Comparison of ENCODE assay signal across 12 cellular contexts in genomic region chr11:60185512-60185827, GRCh38. TPM values are rescaled to one million over a fixed set of nuclear protein-coding genes. Genes with fewer than 3 reads are reported as not detected.
DNase-seq lines count a peak whose midpoint lies in the region; ATAC-seq and TF ChIP-seq lines count a peak whose summit lies in the region.
"Not testable (repeated sequence)": the region's sequence is repeated elsewhere in the genome, so short reads cannot be mapped to it uniquely, and the experiment has no call there.
"Had no signal": no experiment of that assay in that cellular context is flagged by ENCODE, and none has a peak within 500 bp of the region (broad histone marks: within the 10 kb centered on the region; RNA-seq: fewer than 3 reads in every experiment).

No MANE protein-coding gene starts in this region.

- peak; percentile 34 for ATAC-seq in HG02884 (IDR thresholded peaks at IDR 0.05; ENCODE audit: unreplicated experiment)
- ATAC-seq in activated B cell treated with CpG ODN at 0.5 μM for 24 hours (ENCODE audit: low read depth); naive B cell (ENCODE audit: low read depth in 2 of 2): not testable (repeated sequence)

- peaks cover 34 to 92% (median 65%) of the 10 kb centered on the region in 10 experiments for H3K4me1 ChIP-seq in BLaER1 treated with 17β-estradiol and CSF1 and Interleukin-3, amounts not matched to agents 10 nM and 100 nM
- H3K4me1 ChIP-seq in OCI-LY3 (ENCODE audit: low read length), result peaks cover 24% of the 10 kb centered on the region

- H4K20me1 ChIP-seq in BLaER1 treated with 17β-estradiol and CSF1 and Interleukin-3, amounts not matched to agents 10 nM and 100 nM; OCI-LY3 (ENCODE audit: insufficient read depth, low read length): not testable (repeated sequence)

- intact Hi-C loops in activated B cell treated with CpG ODN at 0.5 μM for 24 hours (cut with micrococcal nuclease), result loop anchor here (10.0 kb wide), 2 partner anchors 361 to 431 kb away; partner anchors contain the start of gene STX3
- intact Hi-C loops in dendritic cell treated with granulocyte-macrophage colony-stimulating factor and Interleukin-4, amounts not matched to agents 40 ng/mL and 50 ng/mL, for 4 days (cut with micrococcal nuclease), result not testable (repeated sequence)

- not testable (repeated sequence) for H3K27me3 ChIP-seq in BLaER1 treated with 17β-estradiol and CSF1 and Interleukin-3, amounts not matched to agents 10 nM and 100 nM; OCI-LY3 (ENCODE audit: low read depth, low read length)

- H2AFZ ChIP-seq in OCI-LY3 (ENCODE audit: low read depth, low read length), result not testable (repeated sequence)

- H3K36me3 Mint-ChIP-seq in activated B cell treated with CpG ODN at 0.5 μM for 24 hours (ENCODE audit: low read depth); naive B cell: not testable (repeated sequence)
- peaks cover 32% of the 10 kb centered on the region for H3K36me3 Mint-ChIP-seq in dendritic cell treated with granulocyte-macrophage colony-stimulating factor and Interleukin-4, amounts not matched to agents 40 ng/mL and 50 ng/mL, for 4 days (ENCODE audit: low read depth)

- POLR2A ChIA-PET in activated B cell treated with CpG ODN at 0.5 μM for 24 hours (lab: Charles Lee), result not testable (repeated sequence)

- H3K9ac ChIP-seq in BLaER1 treated with 17β-estradiol and CSF1 and Interleukin-3, amounts not matched to agents 10 nM and 100 nM, result peak overlapping the region in 8 of 11 experiments; percentile 52 to 77 (median 68); a peak in 16 of 22 replicates
- not testable (repeated sequence) for H3K9ac ChIP-seq in OCI-LY3 (ENCODE audit: low read length)

- not testable (repeated sequence) for DNase-seq in activated B cell treated with CpG ODN at 0.5 μM for 24 hours; naive B cell; substantia nigra (lab: John Stamatoyannopoulos, UW)

- H3K27me3 Mint-ChIP-seq in activated B cell treated with CpG ODN at 0.5 μM for 24 hours; dendritic cell treated with granulocyte-macrophage colony-stimulating factor and Interleukin-4, amounts not matched to agents 40 ng/mL and 50 ng/mL, for 4 days; naive B cell: not testable (repeated sequence)

- H3K4me1 Mint-ChIP-seq in activated B cell treated with CpG ODN at 0.5 μM for 24 hours (peaks cover 54% of the 10 kb centered on the region), naive B cell (peaks cover 38 to 56% (median 56%) of the 10 kb centered on the region in 3 donors)
- peaks cover 62% of the 10 kb centered on the region for H3K4me1 Mint-ChIP-seq in dendritic cell treated with granulocyte-macrophage colony-stimulating factor and Interleukin-4, amounts not matched to agents 40 ng/mL and 50 ng/mL, for 4 days (ENCODE audit: low read depth)

- H3K4me3 ChIP-seq in BLaER1 treated with 17β-estradiol and CSF1 and Interleukin-3, amounts not matched to agents 10 nM and 100 nM, result peak overlapping the region in 1 of 10 experiments; percentile 53; a peak in 2 of 20 replicates
- H3K4me3 ChIP-seq in OCI-LY3 (ENCODE audit: low read length), result not testable (repeated sequence)

- H3K79me2 ChIP-seq in OCI-LY3 (ENCODE audit: low read length), result not testable (repeated sequence)

- peak overlapping the region; percentile 36 to 94 (median 86); a peak in 20 of 22 replicates for H3K27ac ChIP-seq in BLaER1 treated with 17β-estradiol and CSF1 and Interleukin-3, amounts not matched to agents 10 nM and 100 nM
- peak overlapping the region; percentile 34; the same call in 1 of the 2 replicates for H3K27ac ChIP-seq in OCI-LY3 (ENCODE audit: low read length)
- peak overlapping the region; percentile 26 for H3K27ac ChIP-seq in substantia nigra (ENCODE audit: low read depth, low read length, poor library complexity, severe bottlenecking)

- CTCF ChIA-PET in activated B cell treated with CpG ODN at 0.5 μM for 24 hours (lab: Charles Lee), result not testable (repeated sequence)

- TF ChIP-seq CTCF in OCI-LY3 (IDR thresholded peaks at IDR 0.05; ENCODE audit: low read depth, low read length); activated B cell treated with CpG ODN at 0.5 μM for 24 hours (IDR thresholded peaks at IDR 0.05): not testable (repeated sequence)

- H3K27ac Mint-ChIP-seq in activated B cell treated with CpG ODN at 0.5 μM for 24 hours (peak overlapping the region; percentile 54), naive B cell (peak overlapping the region in 3 of 6 donors; percentile 7 to 27 (median 8))
- H3K27ac Mint-ChIP-seq in dendritic cell treated with granulocyte-macrophage colony-stimulating factor and Interleukin-4, amounts not matched to agents 40 ng/mL and 50 ng/mL, for 4 days, result peak overlapping the region; percentile 87

- not testable (repeated sequence) for H3K9me3 Mint-ChIP-seq in activated B cell treated with CpG ODN at 0.5 μM for 24 hours; dendritic cell treated with granulocyte-macrophage colony-stimulating factor and Interleukin-4, amounts not matched to agents 40 ng/mL and 50 ng/mL, for 4 days
- H3K9me3 Mint-ChIP-seq in naive B cell, result peaks cover 2 to 11% (median 7%) of the 10 kb centered on the region in 7 donors

- H3K4me3 Mint-ChIP-seq in activated B cell treated with CpG ODN at 0.5 μM for 24 hours (peak overlapping the region; percentile 7), naive B cell (peak overlapping the region in 5 of 8 donors; percentile 12 to 55 (median 30))
- H3K4me3 Mint-ChIP-seq in dendritic cell treated with granulocyte-macrophage colony-stimulating factor and Interleukin-4, amounts not matched to agents 40 ng/mL and 50 ng/mL, for 4 days, result peak overlapping the region; percentile 8

- peaks cover 0 to 52% (median 19%) of the 10 kb centered on the region in 11 experiments; a peak in 19 of 22 replicates for H3K9me3 ChIP-seq in BLaER1 treated with 17β-estradiol and CSF1 and Interleukin-3, amounts not matched to agents 10 nM and 100 nM (replicated peaks in 1 of 11)
- peaks cover 11% of the 10 kb centered on the region; the same call in 1 of the 2 replicates for H3K9me3 ChIP-seq in OCI-LY3 (ENCODE audit: insufficient read depth, low read length)

- peaks cover 0 to 19% (median 0%) of the 10 kb centered on the region in 11 experiments; a peak in 4 of 22 replicates for H3K36me3 ChIP-seq in BLaER1 treated with 17β-estradiol and CSF1 and Interleukin-3, amounts not matched to agents 10 nM and 100 nM
- not testable (repeated sequence) for H3K36me3 ChIP-seq in OCI-LY3 (replicated peaks; ENCODE audit: low read depth, low read length)

- H3K4me2 ChIP-seq in BLaER1 treated with 17β-estradiol and CSF1 and Interleukin-3, amounts not matched to agents 10 nM and 100 nM, result peak overlapping the region; percentile 36 to 98 (median 78)
- peak overlapping the region; percentile 18; the same call in 1 of the 2 replicates for H3K4me2 ChIP-seq in OCI-LY3 (ENCODE audit: low read length)

RNA-seq across cellular contexts. Expression of gene MS4A6A, which starts 2.6 kb away (rescaled TPM):
- total RNA-seq in activated B cell treated with CpG ODN at 0.5 μM for 24 hours, result 0.22 TPM in 1 of 2 replicates, not detected in the other
- 10 to 100 TPM in 2 of 6 donors, 1 to 10 TPM in 4; 1.5 to 11.3 (median 3.3) TPM for polyA plus RNA-seq in naive B cell (ENCODE audit: low read depth in 6 of 6)
- total RNA-seq: A172, GM23248, HT-29, IMR-90 had no signal
- polyA plus RNA-seq: GM23248, IMR-90 had no signal

RNA-seq across cellular contexts. Expression of gene MS4A4E, which starts 57.5 kb away (rescaled TPM):
- total RNA-seq in activated B cell treated with CpG ODN at 0.5 μM for 24 hours, result not detected in 2 replicates
- polyA plus RNA-seq in naive B cell (ENCODE audit: low read depth in 6 of 6), result not detected
- total RNA-seq: A172; CD8-positive, alpha-beta memory T cell; GM23248; IMR-90 had no signal
- polyA plus RNA-seq: CD8-positive, alpha-beta memory T cell; GM23248; IMR-90 had no signal

Comparison
In these comparisons a context has a peak if more than half of its experiments do, and no peak if none do; other contexts are left out.
1. H3K27ac ChIP-seq: peak in every context shown above with its lines; median percentile 86 in BLaER1 treated with 17β-estradiol and CSF1 and Interleukin-3, amounts not matched to agents 10 nM and 100 nM; 34 in OCI-LY3; 26 in substantia nigra.